ENCODE assay signal across 10 cellular contexts in the genomic region with DNA sequence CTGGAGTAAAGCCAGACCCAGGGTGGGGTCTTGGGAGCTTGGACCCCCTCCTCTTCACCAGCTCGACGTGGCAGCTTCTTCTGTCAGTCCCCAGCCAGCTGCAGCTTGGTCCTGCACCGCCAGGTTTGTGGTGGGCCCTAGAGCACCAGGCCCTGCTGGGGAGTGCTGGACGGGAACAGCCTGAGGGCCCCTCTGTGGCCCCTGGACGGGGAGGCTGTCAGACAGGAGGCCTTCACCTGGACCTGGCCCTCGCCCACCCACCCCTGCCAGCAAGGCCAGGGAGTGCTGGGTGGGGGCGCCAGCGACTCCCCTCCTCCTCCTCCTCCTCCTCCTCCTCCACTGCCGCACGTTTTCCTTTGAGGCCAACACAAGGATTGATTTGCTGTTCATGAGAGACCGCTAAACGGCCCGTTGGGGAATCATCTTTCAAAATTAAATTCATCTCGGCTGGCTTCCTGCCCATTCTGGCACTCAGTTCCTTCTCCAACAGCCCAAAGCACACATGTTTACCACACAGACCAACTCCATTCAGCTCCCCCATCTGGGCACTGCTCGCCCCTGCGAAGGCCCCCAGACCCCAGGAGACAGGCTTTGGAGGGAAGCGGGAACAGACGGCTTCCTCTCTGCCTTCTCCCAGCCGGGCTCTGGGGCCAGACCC. TPM values are rescaled to one million over a fixed set of nuclear protein-coding genes. Genes with fewer than 3 reads are reported as not detected.
DNase-seq lines count a peak whose midpoint lies in the region; TF ChIP-seq lines count a peak whose summit lies in the region.
"Had no signal": no experiment of that assay in that cellular context is flagged by ENCODE, and none has a peak within 500 bp of the region (broad histone marks: within the 10 kb centered on the region; RNA-seq: fewer than 3 reads in every experiment).

No MANE protein-coding gene starts in this region.

- no peaks in the 10 kb centered on the region for H3K9me3 ChIP-seq in PC-9 (ENCODE audit: insufficient read depth, low read depth)
- H3K9me3 ChIP-seq in hepatocyte (ENCODE audit: low read depth), result no peaks in the 10 kb centered on the region
- no peaks in the 10 kb centered on the region for H3K9me3 ChIP-seq in stomach

- CTCF ChIA-PET in activated naive CD4-positive, alpha-beta T cell treated with anti-CD3 and anti-CD28 coated beads for 36 hours (lab: Charles Lee), result interaction anchor here (0.5 to 0.6 kb wide), 2 partner anchors 10 to 125 kb away, joined by 3 read pairs; no protein-coding TSS in a partner anchor
- CTCF ChIA-PET in PC-9 (lab: Charles Lee), result no interaction called here

- H3K4me1 ChIP-seq in PC-9 (replicated peaks; ENCODE audit: insufficient read depth) (peaks cover 55% of the 10 kb centered on the region), hepatocyte (ENCODE audit: insufficient read depth) (peaks cover 55% of the 10 kb centered on the region), stomach (peaks cover 21 to 27% (median 24%) of the 10 kb centered on the region in 4 donors)

- no peaks in the 10 kb centered on the region for H4K20me1 ChIP-seq in PC-9 (ENCODE audit: insufficient read depth)
- peaks cover 5% of the 10 kb centered on the region for H4K20me1 ChIP-seq in hepatocyte (ENCODE audit: insufficient read depth, poor library complexity, severe bottlenecking)

- peaks cover 10% of the 10 kb centered on the region for H3K4me1 Mint-ChIP-seq in activated naive CD4-positive, alpha-beta T cell treated with anti-CD3 and anti-CD28 coated beads for 36 hours (ENCODE audit: low read depth)

- H3K27me3 ChIP-seq in PC-9 (ENCODE audit: insufficient read depth, low read depth), result no peaks in the 10 kb centered on the region
- no peaks in the 10 kb centered on the region for H3K27me3 ChIP-seq in hepatocyte
- H3K27me3 ChIP-seq in stomach, result peaks cover 3 to 74% (median 41%) of the 10 kb centered on the region in 3 donors

- H3K4me2 ChIP-seq in PC-9 (peak overlapping the region; percentile 100), hepatocyte (peak overlapping the region; percentile 98)

- no peak for TF ChIP-seq EP300 in stomach (IDR thresholded peaks at IDR 0.05)

- no peaks in the 10 kb centered on the region for H3K9me3 Mint-ChIP-seq in activated naive CD4-positive, alpha-beta T cell treated with anti-CD3 and anti-CD28 coated beads for 36 hours

- 0 out of 2 replicates have a peak overlapping the region, but pooled peaks have one; percentile 81 for H2AFZ ChIP-seq in PC-9
- H2AFZ ChIP-seq in hepatocyte, result no peak overlapping the region

- 32% methylated on average over 14 of the region's 19 CpGs for WGBS in hepatocyte (ENCODE audit: low lambda C conversion rate, missing lambda C conversion rate)
- WGBS in stomach, 5 donors, result 8 to 30% (median 21%) methylated on average over 13 to 19 of the region's 19 CpGs

- peak; percentile 19 for DNase-seq in activated naive CD4-positive, alpha-beta T cell treated with anti-CD3 and anti-CD28 coated beads for 36 hours
- DNase-seq in activated naive CD4-positive, alpha-beta T cell (lab: John Stamatoyannopoulos, UW), result no peak
- DNase-seq in PC-9, result no peak
- DNase-seq in hepatocyte (ENCODE audit: low spot score), result peak; percentile 55
- no peak for DNase-seq in stomach
- DNase-seq in putamen (ENCODE audit: low spot score), result no peak
- DNase-seq in HuH-7.5 (ENCODE audit: low spot score), result no peak
- no peak for DNase-seq in NOMO-1 (lab: John Stamatoyannopoulos, UW; ENCODE audit: unreplicated experiment in 2 of 2)
- DNase-seq: COR-L47, erythroblast had no signal

- H3K36me3 ChIP-seq in PC-9 (ENCODE audit: low read depth) (no peaks in the 10 kb centered on the region), hepatocyte (replicated peaks; ENCODE audit: insufficient read depth, low read depth) (no peaks in the 10 kb centered on the region), stomach (no peaks in the 10 kb centered on the region)

- TF ChIP-seq POLR2A in stomach (IDR thresholded peaks at IDR 0.05), result no peak

- POLR2A ChIA-PET in PC-9 (lab: Charles Lee; ENCODE audit: unreplicated experiment), result no interaction called here

- peak overlapping the region; percentile 88 for H3K4me3 ChIP-seq in PC-9
- peak overlapping the region; percentile 55 for H3K4me3 ChIP-seq in hepatocyte
- peak overlapping the region; percentile 41 to 58 (median 50) for H3K4me3 ChIP-seq in stomach

- no peaks in the 10 kb centered on the region for H3K36me3 Mint-ChIP-seq in activated naive CD4-positive, alpha-beta T cell treated with anti-CD3 and anti-CD28 coated beads for 36 hours (ENCODE audit: low read depth)

- TF ChIP-seq CTCF in PC-9 (conservative IDR thresholded peaks at IDR 0.05), result no peak
- TF ChIP-seq CTCF in hepatocyte (IDR thresholded peaks at IDR 0.05; ENCODE audit: poor library complexity), result no peak
- no peak for TF ChIP-seq CTCF in stomach (IDR thresholded peaks at IDR 0.05)

- H3F3A ChIP-seq in PC-9 (ENCODE audit: insufficient read depth, low read depth), result peaks cover 22% of the 10 kb centered on the region; the same call in 1 of the 2 replicates

- H3K79me2 ChIP-seq in PC-9 (ENCODE audit: low read depth) (peaks cover 18% of the 10 kb centered on the region), hepatocyte (peaks cover 13% of the 10 kb centered on the region)

- H3K9me2 ChIP-seq in PC-9 (ENCODE audit: insufficient read depth) (no peaks in the 10 kb centered on the region), hepatocyte (replicated peaks; ENCODE audit: insufficient read depth) (no peaks in the 10 kb centered on the region)

- H3K27ac Mint-ChIP-seq in activated naive CD4-positive, alpha-beta T cell treated with anti-CD3 and anti-CD28 coated beads for 36 hours, result no peak overlapping the region

- H3K27ac ChIP-seq in PC-9, result no peak overlapping the region
- peak overlapping the region; percentile 57 for H3K27ac ChIP-seq in hepatocyte
- H3K27ac ChIP-seq in stomach, result no peak overlapping the region

- peak overlapping the region; percentile 62 for H3K4me3 Mint-ChIP-seq in activated naive CD4-positive, alpha-beta T cell treated with anti-CD3 and anti-CD28 coated beads for 36 hours

- intact Hi-C loops in activated naive CD4-positive, alpha-beta T cell treated with anti-CD3 and anti-CD28 coated beads for 36 hours (cut with micrococcal nuclease), result no loop called here
- intact Hi-C loops in PC-9 (cut with micrococcal nuclease; ENCODE audit: unreplicated experiment) (no loop called here), stomach (cut with DNase I; ENCODE audit: low total_unique reads) (no loop called here)

- no TSS peak for BruUV-seq in PC-9 (replicated peaks; lab: Mats Ljungman, UMichigan)

- peaks cover 10% of the 10 kb centered on the region for H3K27me3 Mint-ChIP-seq in activated naive CD4-positive, alpha-beta T cell treated with anti-CD3 and anti-CD28 coated beads for 36 hours (ENCODE audit: low read depth)

RNA-seq across cellular contexts. Expression of a gene that starts 1.0 kb away (rescaled TPM):
- total RNA-seq in activated naive CD4-positive, alpha-beta T cell treated with anti-CD3 and anti-CD28 coated beads for 36 hours, result 1 to 10 TPM; 5.8 to 5.9 TPM
- total RNA-seq in PC-9 (2021) (65.3 and 77.6 TPM in 2 replicates), hepatocyte (9.6 and 11.6 TPM in 2 replicates), stomach (10 to 100 TPM; 14.3 to 57.2 (median 41.1) TPM)
- polyA plus RNA-seq in hepatocyte (21.9 and 23.5 TPM in 2 replicates), stomach (10 to 100 TPM in 2 of 3 donors, 1 to 10 TPM in 1; 2.6 to 18.6 (median 11.3) TPM)

RNA-seq across cellular contexts. Expression of a gene that starts 14.5 kb away (rescaled TPM):
- total RNA-seq in activated naive CD4-positive, alpha-beta T cell treated with anti-CD3 and anti-CD28 coated beads for 36 hours, result 1 to 10 TPM; 6.8 TPM
- 41.4 and 44.9 TPM in 2 replicates for total RNA-seq in PC-9 (2021)
- 57.9 and 61.7 TPM in 2 replicates for total RNA-seq in hepatocyte
- 53.4 and 74.1 TPM in 2 replicates for polyA plus RNA-seq in hepatocyte
- 10 to 100 TPM; 21.6 to 43.3 (median 30.3) TPM for total RNA-seq in stomach
- polyA plus RNA-seq in stomach, result 10 to 100 TPM; 29.7 to 60.0 (median 33.7) TPM

RNA-seq across cellular contexts. Expression of a gene that starts 39.6 kb away (rescaled TPM):
- total RNA-seq in activated naive CD4-positive, alpha-beta T cell treated with anti-CD3 and anti-CD28 coated beads for 36 hours, result 10 to 100 TPM; 32.4 to 35.4 TPM
- 23.8 and 25.5 TPM in 2 replicates for total RNA-seq in PC-9 (2021)
- total RNA-seq in hepatocyte, result 14.3 and 14.7 TPM in 2 replicates
- polyA plus RNA-seq in hepatocyte, result 23.5 and 28.8 TPM in 2 replicates
- 10 to 100 TPM in 2 of 5 donors, 1 to 10 TPM in 2, under 1 TPM in 1; 0.89 to 55.4 (median 3.5) TPM for total RNA-seq in stomach
- 10 to 100 TPM; 12.5 to 22.2 (median 13.0) TPM for polyA plus RNA-seq in stomach

RNA-seq across cellular contexts. Expression of a gene that starts 42.0 kb away (rescaled TPM):
- total RNA-seq in activated naive CD4-positive, alpha-beta T cell treated with anti-CD3 and anti-CD28 coated beads for 36 hours, result under 1 TPM; 0.20 to 0.43 TPM
- total RNA-seq in PC-9 (2021), result 6.2 and 6.9 TPM in 2 replicates
- total RNA-seq in hepatocyte, result 0.16 and 0.47 TPM in 2 replicates
- polyA plus RNA-seq in hepatocyte, result 0.27 and 1.4 TPM in 2 replicates
- total RNA-seq in stomach, result 1 to 10 TPM in 1 of 5 donors, under 1 TPM in 1, not detected in 3; 0.43 to 9.8 TPM
- 1 to 10 TPM in 1 of 3 donors, under 1 TPM in 1, not detected in 1; 0.25 to 2.4 TPM for polyA plus RNA-seq in stomach

Comparison
In these comparisons a context has a peak if more than half of its experiments do, and no peak if none do; other contexts are left out.
1. DNase-seq: peak in activated naive CD4-positive, alpha-beta T cell treated with anti-CD3 and anti-CD28 coated beads for 36 hours (single experiment) and hepatocyte (single experiment); none in activated naive CD4-positive, alpha-beta T cell (0 of 4), PC-9 (0 of 2), stomach (single experiment), putamen (single experiment), HuH-7.5 (single experiment) and NOMO-1 (0 of 2).
2. Peak in every context shown above with its lines, with median percentiles within 50 percentile points of each other: H3K4me3 ChIP-seq.